ENCODE assay signal across 8 cellular contexts in the genomic region with DNA sequence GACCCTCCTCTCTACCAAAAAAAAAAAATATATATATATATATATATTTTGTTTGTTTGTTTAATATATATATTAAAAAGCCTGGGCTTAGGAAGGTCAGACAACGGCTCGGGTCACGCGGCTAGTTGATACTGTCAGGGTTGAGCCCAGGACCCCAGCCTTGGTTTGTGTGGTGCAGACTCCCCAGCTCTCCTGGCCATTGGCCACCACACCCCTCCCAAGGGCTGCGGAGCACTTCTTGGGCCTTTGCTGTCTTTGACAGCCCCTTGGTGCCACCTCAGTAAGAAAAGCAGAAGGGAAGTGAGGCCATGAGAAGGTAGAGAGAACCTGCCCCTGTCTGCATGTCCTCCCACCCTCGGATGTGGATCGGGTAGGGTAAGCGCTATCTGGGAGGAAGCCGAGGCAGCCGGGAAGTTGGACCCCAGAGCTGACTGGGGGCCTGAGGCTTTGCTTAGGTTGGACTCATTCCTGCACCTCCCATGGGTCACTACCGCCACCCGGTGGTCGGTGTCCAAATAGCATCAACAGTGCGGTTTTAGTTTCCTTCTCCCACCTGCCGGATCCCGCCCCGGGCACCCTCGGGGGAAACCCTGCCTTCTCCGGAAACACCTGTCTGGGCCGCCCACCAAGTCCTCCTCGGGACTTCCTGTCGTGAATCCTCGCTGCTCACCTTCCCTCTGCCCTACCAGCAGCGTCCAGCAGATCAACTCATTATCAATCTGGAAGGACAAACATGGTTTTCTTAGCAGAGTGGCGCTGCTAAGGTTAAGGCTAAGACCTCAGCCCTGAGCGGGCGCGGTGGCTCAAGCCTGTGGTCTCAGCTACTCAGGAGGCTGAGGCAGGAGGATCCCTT. TPM values are rescaled to one million over a fixed set of nuclear protein-coding genes. Genes with fewer than 3 reads are reported as not detected.
DNase-seq lines count a peak whose midpoint lies in the region; ATAC-seq and TF ChIP-seq lines count a peak whose summit lies in the region.

No MANE protein-coding gene starts in this region.

- H3K9me3 Mint-ChIP-seq in activated T-cell treated with anti-CD3 and anti-CD28 coated beads, Interleukin-2, amount 50 U/mL, for 24 hours: no peaks in the 10 kb centered on the region
- no peaks in the 10 kb centered on the region for H3K9me3 Mint-ChIP-seq in natural killer cell

- no peak overlapping the region for H3K9ac ChIP-seq in fibroblast of lung (ENCODE audit: insufficient read depth, low read length)

- no peaks in the 10 kb centered on the region for H3K36me3 Mint-ChIP-seq in activated T-cell treated with anti-CD3 and anti-CD28 coated beads, Interleukin-2, amount 50 U/mL, for 24 hours (ENCODE audit: low read depth)
- H3K36me3 Mint-ChIP-seq in natural killer cell: no peaks in the 10 kb centered on the region

- no peaks in the 10 kb centered on the region for H3K27me3 Mint-ChIP-seq in activated T-cell treated with anti-CD3 and anti-CD28 coated beads, Interleukin-2, amount 50 U/mL, for 24 hours
- no peaks in the 10 kb centered on the region for H3K27me3 Mint-ChIP-seq in natural killer cell (ENCODE audit: low read depth in 2 of 2)

- CTCF ChIA-PET in OCI-LY7 (lab: Charles Lee; ENCODE audit: unreplicated experiment): no interaction called here

- H4K20me1 ChIP-seq in DOHH2 (ENCODE audit: control insufficient read depth, insufficient read depth, low read depth, low read length): no peaks in the 10 kb centered on the region
- H4K20me1 ChIP-seq in OCI-LY7 (ENCODE audit: insufficient read depth, low read length): no peaks in the 10 kb centered on the region
- no peaks in the 10 kb centered on the region for H4K20me1 ChIP-seq in fibroblast of lung (ENCODE audit: control insufficient read depth, extremely low read depth, insufficient read depth, low read length)

- intact Hi-C loops in OCI-LY7 (cut with micrococcal nuclease; ENCODE audit: unreplicated experiment): loop anchor here (1.0 to 2.0 kb wide), 5 partner anchors 232 to 579 kb away; partner anchors contain the start of gene ARV1
- intact Hi-C loops in natural killer cell (cut with micrococcal nuclease): loop anchor here (1.0 to 5.0 kb wide), 2 partner anchors 294 to 569 kb away; partner anchors contain the start of gene COG2

- H2AFZ ChIP-seq in OCI-LY7 (ENCODE audit: low read length) (peak overlapping the region; percentile 82), fibroblast of lung (ENCODE audit: low read length) (peak overlapping the region; percentile 73)

- H3K27me3 ChIP-seq in DOHH2 (ENCODE audit: control insufficient read depth, low read length) (no peaks in the 10 kb centered on the region), fibroblast of lung (ENCODE audit: control insufficient read depth, insufficient read depth, low read length) (no peaks in the 10 kb centered on the region)

- no peaks in the 10 kb centered on the region for H3K9me2 ChIP-seq in DOHH2 (replicated peaks; ENCODE audit: control insufficient read depth, low read length)
- no peaks in the 10 kb centered on the region for H3K9me2 ChIP-seq in OCI-LY7 (ENCODE audit: insufficient read depth, low read length)

- TF ChIP-seq CTCF in DOHH2 (IDR thresholded peaks at IDR 0.05; ENCODE audit: low read depth, low read length, poor library complexity, severe bottlenecking) (peak; percentile 91), OCI-LY7 (conservative IDR thresholded peaks at IDR 0.05; ENCODE audit: low read length) (peak; percentile 89), fibroblast of lung (conservative IDR thresholded peaks at IDR 0.05 in 1 of 2, IDR thresholded peaks at IDR 0.05 in 1 of 2; ENCODE audit: low read depth in 1 of 2, low read length in 2 of 2) (peak; percentile 85), natural killer cell (IDR thresholded peaks at IDR 0.05) (peak; percentile 91)

- POLR2A ChIA-PET in OCI-LY7 (lab: Charles Lee): interaction anchor here (0.9 to 1.1 kb wide), 4 partner anchors 30 to 529 kb away, joined by 3 to 4 read pairs (median 4); no protein-coding TSS in a partner anchor

- ATAC-seq in GM21576 (IDR thresholded peaks at IDR 0.05; ENCODE audit: unreplicated experiment) (peak; percentile 88), natural killer cell (peak; percentile 92 to 95 (median 95))

- no TSS peak for BruUV-seq in OCI-LY7 (replicated peaks; lab: Mats Ljungman, UMichigan)

- H3K79me2 ChIP-seq in DOHH2 (ENCODE audit: control insufficient read depth, low read length) (no peaks in the 10 kb centered on the region), OCI-LY7 (ENCODE audit: insufficient read depth, low read depth, low read length) (no peaks in the 10 kb centered on the region), fibroblast of lung (ENCODE audit: control insufficient read depth, insufficient read depth, low read length) (no peaks in the 10 kb centered on the region)

- H3K4me2 ChIP-seq in DOHH2 (ENCODE audit: low read length) (peak overlapping the region; percentile 90), OCI-LY7 (ENCODE audit: low read length) (peak overlapping the region; percentile 75), fibroblast of lung (ENCODE audit: extremely low read depth, insufficient read depth, low read length) (peak overlapping the region; percentile 91)

- H3F3A ChIP-seq in DOHH2 (ENCODE audit: control insufficient read depth, insufficient read depth): peaks cover 5% of the 10 kb centered on the region

- H3K27ac ChIP-seq in DOHH2 (ENCODE audit: low read depth, low read length) (no peak overlapping the region), OCI-LY7 (ENCODE audit: low read depth, low read length, poor library complexity, severe bottlenecking) (peak overlapping the region; percentile 31), fibroblast of lung (ENCODE audit: insufficient read depth, low read length) (no peak overlapping the region)

- peaks cover 20% of the 10 kb centered on the region for H3K4me1 Mint-ChIP-seq in activated T-cell treated with anti-CD3 and anti-CD28 coated beads, Interleukin-2, amount 50 U/mL, for 24 hours (ENCODE audit: low read depth)
- peaks cover 8 to 10% of the 10 kb centered on the region in 2 donors for H3K4me1 Mint-ChIP-seq in natural killer cell

- peak overlapping the region; percentile 77 for H3K4me3 Mint-ChIP-seq in activated T-cell treated with anti-CD3 and anti-CD28 coated beads, Interleukin-2, amount 50 U/mL, for 24 hours
- H3K4me3 Mint-ChIP-seq in natural killer cell: peak overlapping the region; percentile 87

- H3K36me3 ChIP-seq in DOHH2 (ENCODE audit: control insufficient read depth, low read length) (no peaks in the 10 kb centered on the region), OCI-LY7 (ENCODE audit: insufficient read depth, low read length) (no peaks in the 10 kb centered on the region), fibroblast of lung (ENCODE audit: control insufficient read depth, insufficient read depth, low read length) (no peaks in the 10 kb centered on the region)

- DNase-seq in HuH-7.5 (ENCODE audit: low spot score) (peak; percentile 86), OCI-LY7 (ENCODE audit: low spot score) (peak; percentile 93), fibroblast of lung (ENCODE audit: low read depth in 2 of 2) (peak; percentile 29 to 59), natural killer cell (peak; percentile 76)
- DNase-seq in activated T-cell treated with anti-CD3 and anti-CD28 coated beads, Interleukin-2, amount 50 U/mL, for 24 hours: peak; percentile 96
- peak; percentile 75 to 89 (median 85) for DNase-seq in stimulated activated naive CD4-positive, alpha-beta T cell (lab: John Stamatoyannopoulos, UW)

- peak overlapping the region; percentile 90 for H3K27ac Mint-ChIP-seq in activated T-cell treated with anti-CD3 and anti-CD28 coated beads, Interleukin-2, amount 50 U/mL, for 24 hours
- peak overlapping the region; percentile 58 to 91 for H3K27ac Mint-ChIP-seq in natural killer cell

- peaks cover 32% of the 10 kb centered on the region for H3K4me1 ChIP-seq in DOHH2 (ENCODE audit: control insufficient read depth, low read length)
- H3K4me1 ChIP-seq in OCI-LY7 (ENCODE audit: insufficient read depth, low read length, poor library complexity, severe bottlenecking): peaks cover 32% of the 10 kb centered on the region
- no peaks in the 10 kb centered on the region for H3K4me1 ChIP-seq in fibroblast of lung (ENCODE audit: control insufficient read depth, extremely low read depth, insufficient read depth, low read length)

- H3K9me3 ChIP-seq in DOHH2 (ENCODE audit: control insufficient read depth, insufficient read depth, low read length) (no peaks in the 10 kb centered on the region), OCI-LY7 (ENCODE audit: low read length) (no peaks in the 10 kb centered on the region), fibroblast of lung (ENCODE audit: control insufficient read depth, insufficient read depth, low read depth, low read length) (no peaks in the 10 kb centered on the region)

- peak overlapping the region; percentile 74 for H3K4me3 ChIP-seq in DOHH2 (ENCODE audit: low read length)
- H3K4me3 ChIP-seq in OCI-LY7 (ENCODE audit: low read depth, low read length, poor library complexity, severe bottlenecking): peak overlapping the region; percentile 54
- H3K4me3 ChIP-seq in fibroblast of lung (replicated peaks in 1 of 4; ENCODE audit: control extremely low read depth in 1 of 4, insufficient read depth in 1 of 4, low read depth in 3 of 4, low read length in 4 of 4): peak overlapping the region; percentile 36 to 60 (median 55)

RNA-seq across cellular contexts. Expression of gene GNPAT, which starts 29.8 kb away (rescaled TPM):
- total RNA-seq in OCI-LY7 (2014; rRNA removed; shearing (Covaris generic)): 37.9 and 51.7 TPM in 2 replicates
- 54.9 and 58.5 TPM in 2 replicates for total RNA-seq in OCI-LY7 (2022)
- total RNA-seq in fibroblast of lung: 56.2 and 60.4 TPM in 2 replicates
- polyA plus RNA-seq in fibroblast of lung: 38.9 and 42.5 TPM in 2 replicates
- polyA plus RNA-seq in fibroblast of lung (2012): 35.4 and 35.5 TPM in 2 replicates
- polyA minus RNA-seq in fibroblast of lung (ENCODE audit: low replicate concordance): 13.7 and 18.4 TPM in 2 replicates
- 10 to 100 TPM; 20.5 to 29.3 (median 23.1) TPM for total RNA-seq in natural killer cell

RNA-seq across cellular contexts. Expression of gene TRIM67, which starts 49.4 kb away (rescaled TPM):
- total RNA-seq in OCI-LY7 (2014; rRNA removed; shearing (Covaris generic)): 0.03 TPM in 1 of 2 replicates, not detected in the other
- total RNA-seq in OCI-LY7 (2022) (0.04 and 0.06 TPM in 2 replicates), fibroblast of lung (under 0.01 and 0.17 TPM in 2 replicates), natural killer cell (not detected)
- polyA plus RNA-seq in fibroblast of lung: 0.02 TPM in 2 replicates
- polyA plus RNA-seq in fibroblast of lung (2012): 0.03 TPM in 1 of 2 replicates, not detected in the other
- polyA minus RNA-seq in fibroblast of lung (ENCODE audit: low replicate concordance): not detected in 2 replicates

Comparison
In these comparisons a context has a peak if more than half of its experiments do, and no peak if none do; other contexts are left out.
1. DNase-seq: peak in every context shown above with its lines; median percentile 96 in activated T-cell treated with anti-CD3 and anti-CD28 coated beads, Interleukin-2, amount 50 U/mL, for 24 hours; 93 in OCI-LY7; 86 in HuH-7.5; 85 in stimulated activated naive CD4-positive, alpha-beta T cell; 76 in natural killer cell; 44 in fibroblast of lung.